Comparison of ENCODE assay signal across 1 cellular context in the genomic region with DNA sequence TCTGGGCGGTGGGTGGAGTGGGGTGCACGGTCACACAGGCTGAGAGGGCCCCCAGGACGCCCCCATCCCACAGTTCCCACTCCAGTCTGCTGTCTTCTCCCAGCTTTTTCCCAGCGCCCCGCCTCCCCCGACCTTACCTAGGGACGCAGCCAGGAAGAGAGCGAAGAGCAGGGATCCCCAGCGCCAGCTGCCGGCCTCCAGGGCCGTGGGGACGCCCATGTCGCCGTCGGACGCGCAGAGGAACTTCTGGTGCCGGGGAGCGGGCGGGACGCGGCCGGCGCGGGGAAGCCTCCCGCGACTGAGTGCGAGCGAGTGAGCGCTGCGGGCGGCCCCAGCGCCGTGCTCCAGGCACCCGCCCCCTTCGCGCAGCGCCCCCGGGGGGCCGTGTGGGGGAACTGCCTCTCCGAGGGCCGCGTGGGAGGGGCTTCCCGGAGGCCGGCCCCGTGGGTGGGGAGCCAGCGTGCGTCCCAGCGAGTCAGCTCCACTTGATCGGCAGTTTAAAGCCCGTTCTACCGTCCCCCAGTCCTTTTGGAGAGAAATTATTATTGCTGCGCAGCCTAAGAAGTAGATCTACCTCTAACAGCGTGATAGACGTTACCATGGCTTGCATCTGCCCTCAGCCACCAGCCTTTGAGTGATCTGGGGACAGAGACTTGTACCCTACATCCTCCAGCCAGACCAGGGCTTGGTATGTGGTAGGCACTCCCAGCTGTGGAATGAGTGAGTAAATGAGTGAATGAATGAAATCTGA.
TF ChIP-seq lines count a peak whose summit lies in the region.

A gene (minus strand): TSS at position 300 of the 751 bp plus-strand sequence. CDS start 81 bp downstream, at position 219.

TF ChIP-seq in HepG2, 621 proteins besides CTCF, POLR2A, EP300 and RAD21 (continued from another document and continues in another):
- TF ChIP-seq, protein P1, sequence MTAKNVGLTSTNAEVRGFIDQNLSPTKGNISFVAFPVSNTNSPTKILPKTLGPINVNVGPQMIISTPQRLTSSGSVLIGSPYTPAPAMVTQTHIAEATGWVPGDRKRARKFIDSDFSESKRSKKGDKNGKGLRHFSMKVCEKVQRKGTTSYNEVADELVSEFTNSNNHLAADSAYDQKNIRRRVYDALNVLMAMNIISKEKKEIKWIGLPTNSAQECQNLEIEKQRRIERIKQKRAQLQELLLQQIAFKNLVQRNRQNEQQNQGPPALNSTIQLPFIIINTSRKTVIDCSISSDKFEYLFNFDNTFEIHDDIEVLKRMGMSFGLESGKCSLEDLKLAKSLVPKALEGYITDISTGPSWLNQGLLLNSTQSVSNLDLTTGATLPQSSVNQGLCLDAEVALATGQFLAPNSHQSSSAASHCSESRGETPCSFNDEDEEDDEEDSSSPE (CRISPR knock-in tag; IDR thresholded peaks at IDR 0.05): no peak
- TF ChIP-seq RNF2 (conservative IDR thresholded peaks at IDR 0.05; ENCODE audit: low read depth) (no peak), SATB2 (CRISPR knock-in tag; IDR thresholded peaks at IDR 0.05) (no peak), NCOA1 (CRISPR knock-in tag; IDR thresholded peaks at IDR 0.05) (no peak), KLF15 (CRISPR knock-in tag; IDR thresholded peaks at IDR 0.05; ENCODE audit: borderline replicate concordance) (no peak), PITX1 (CRISPR knock-in tag; IDR thresholded peaks at IDR 0.05) (no peak), FOXM1 (CRISPR knock-in tag; IDR thresholded peaks at IDR 0.05) (no peak), RBFOX2 (IDR thresholded peaks at IDR 0.05; ENCODE audit: low read depth, low read length) (no peak), ZC3H13 (CRISPR knock-in tag; IDR thresholded peaks at IDR 0.05) (no peak), ZSCAN22 (CRISPR knock-in tag; IDR thresholded peaks at IDR 0.05) (0 out of 2 replicates have a peak, but pooled peaks have one; percentile 16), NONO (IDR thresholded peaks at IDR 0.05) (no peak), NONO (CRISPR knock-in tag; conservative IDR thresholded peaks at IDR 0.05) (0 out of 2 replicates have a peak, but pooled peaks have one; percentile 27), HMG20A (CRISPR knock-in tag; IDR thresholded peaks at IDR 0.05; ENCODE audit: borderline replicate concordance) (no peak), ZSCAN31 (CRISPR knock-in tag; IDR thresholded peaks at IDR 0.05; ENCODE audit: low read depth) (peak; percentile 38; the same call in 1 of the 2 replicates), ZBTB7A (CRISPR knock-in tag; IDR thresholded peaks at IDR 0.05) (no peak), MAZ (IDR thresholded peaks at IDR 0.05; ENCODE audit: borderline replicate concordance, low read depth, low read length) (peak; percentile 88; the same call in 1 of the 2 replicates), MAZ (CRISPR knock-in tag; IDR thresholded peaks at IDR 0.05; ENCODE audit: low read depth) (peak; percentile 89), ZNF746 (CRISPR knock-in tag; IDR thresholded peaks at IDR 0.05) (no peak), STAT5B (CRISPR knock-in tag; IDR thresholded peaks at IDR 0.05) (no peak), RELA (CRISPR knock-in tag; IDR thresholded peaks at IDR 0.05) (no peak), TBL1XR1 (IDR thresholded peaks at IDR 0.05; ENCODE audit: borderline replicate concordance, low read length, partially characterized antibody) (no peak), SRSF9 (IDR thresholded peaks at IDR 0.05; ENCODE audit: borderline replicate concordance, insufficient read depth, low read depth, low read length, poor library complexity, severe bottlenecking) (no peak), KLF6 (CRISPR knock-in tag; IDR thresholded peaks at IDR 0.05) (no peak), ZNF75D (CRISPR knock-in tag; IDR thresholded peaks at IDR 0.05; ENCODE audit: borderline replicate concordance) (no peak), KLF11 (CRISPR knock-in tag; IDR thresholded peaks at IDR 0.05) (no peak)
- TF ChIP-seq, protein P2, sequence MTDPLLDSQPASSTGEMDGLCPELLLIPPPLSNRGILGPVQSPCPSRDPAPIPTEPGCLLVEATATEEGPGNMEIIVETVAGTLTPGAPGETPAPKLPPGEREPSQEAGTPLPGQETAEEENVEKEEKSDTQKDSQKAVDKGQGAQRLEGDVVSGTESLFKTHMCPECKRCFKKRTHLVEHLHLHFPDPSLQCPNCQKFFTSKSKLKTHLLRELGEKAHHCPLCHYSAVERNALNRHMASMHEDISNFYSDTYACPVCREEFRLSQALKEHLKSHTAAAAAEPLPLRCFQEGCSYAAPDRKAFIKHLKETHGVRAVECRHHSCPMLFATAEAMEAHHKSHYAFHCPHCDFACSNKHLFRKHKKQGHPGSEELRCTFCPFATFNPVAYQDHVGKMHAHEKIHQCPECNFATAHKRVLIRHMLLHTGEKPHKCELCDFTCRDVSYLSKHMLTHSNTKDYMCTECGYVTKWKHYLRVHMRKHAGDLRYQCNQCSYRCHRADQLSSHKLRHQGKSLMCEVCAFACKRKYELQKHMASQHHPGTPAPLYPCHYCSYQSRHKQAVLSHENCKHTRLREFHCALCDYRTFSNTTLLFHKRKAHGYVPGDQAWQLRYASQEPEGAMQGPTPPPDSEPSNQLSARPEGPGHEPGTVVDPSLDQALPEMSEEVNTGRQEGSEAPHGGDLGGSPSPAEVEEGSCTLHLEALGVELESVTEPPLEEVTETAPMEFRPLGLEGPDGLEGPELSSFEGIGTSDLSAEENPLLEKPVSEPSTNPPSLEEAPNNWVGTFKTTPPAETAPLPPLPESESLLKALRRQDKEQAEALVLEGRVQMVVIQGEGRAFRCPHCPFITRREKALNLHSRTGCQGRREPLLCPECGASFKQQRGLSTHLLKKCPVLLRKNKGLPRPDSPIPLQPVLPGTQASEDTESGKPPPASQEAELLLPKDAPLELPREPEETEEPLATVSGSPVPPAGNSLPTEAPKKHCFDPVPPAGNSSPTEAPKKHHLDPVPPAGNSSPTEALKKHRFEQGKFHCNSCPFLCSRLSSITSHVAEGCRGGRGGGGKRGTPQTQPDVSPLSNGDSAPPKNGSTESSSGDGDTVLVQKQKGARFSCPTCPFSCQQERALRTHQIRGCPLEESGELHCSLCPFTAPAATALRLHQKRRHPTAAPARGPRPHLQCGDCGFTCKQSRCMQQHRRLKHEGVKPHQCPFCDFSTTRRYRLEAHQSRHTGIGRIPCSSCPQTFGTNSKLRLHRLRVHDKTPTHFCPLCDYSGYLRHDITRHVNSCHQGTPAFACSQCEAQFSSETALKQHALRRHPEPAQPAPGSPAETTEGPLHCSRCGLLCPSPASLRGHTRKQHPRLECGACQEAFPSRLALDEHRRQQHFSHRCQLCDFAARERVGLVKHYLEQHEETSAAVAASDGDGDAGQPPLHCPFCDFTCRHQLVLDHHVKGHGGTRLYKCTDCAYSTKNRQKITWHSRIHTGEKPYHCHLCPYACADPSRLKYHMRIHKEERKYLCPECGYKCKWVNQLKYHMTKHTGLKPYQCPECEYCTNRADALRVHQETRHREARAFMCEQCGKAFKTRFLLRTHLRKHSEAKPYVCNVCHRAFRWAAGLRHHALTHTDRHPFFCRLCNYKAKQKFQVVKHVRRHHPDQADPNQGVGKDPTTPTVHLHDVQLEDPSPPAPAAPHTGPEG (CRISPR knock-in tag; IDR thresholded peaks at IDR 0.05): no peak
- TF ChIP-seq, protein P3, sequence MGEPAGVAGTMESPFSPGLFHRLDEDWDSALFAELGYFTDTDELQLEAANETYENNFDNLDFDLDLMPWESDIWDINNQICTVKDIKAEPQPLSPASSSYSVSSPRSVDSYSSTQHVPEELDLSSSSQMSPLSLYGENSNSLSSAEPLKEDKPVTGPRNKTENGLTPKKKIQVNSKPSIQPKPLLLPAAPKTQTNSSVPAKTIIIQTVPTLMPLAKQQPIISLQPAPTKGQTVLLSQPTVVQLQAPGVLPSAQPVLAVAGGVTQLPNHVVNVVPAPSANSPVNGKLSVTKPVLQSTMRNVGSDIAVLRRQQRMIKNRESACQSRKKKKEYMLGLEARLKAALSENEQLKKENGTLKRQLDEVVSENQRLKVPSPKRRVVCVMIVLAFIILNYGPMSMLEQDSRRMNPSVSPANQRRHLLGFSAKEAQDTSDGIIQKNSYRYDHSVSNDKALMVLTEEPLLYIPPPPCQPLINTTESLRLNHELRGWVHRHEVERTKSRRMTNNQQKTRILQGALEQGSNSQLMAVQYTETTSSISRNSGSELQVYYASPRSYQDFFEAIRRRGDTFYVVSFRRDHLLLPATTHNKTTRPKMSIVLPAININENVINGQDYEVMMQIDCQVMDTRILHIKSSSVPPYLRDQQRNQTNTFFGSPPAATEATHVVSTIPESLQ (CRISPR knock-in tag; conservative IDR thresholded peaks at IDR 0.05): no peak
- TF ChIP-seq, protein P4, sequence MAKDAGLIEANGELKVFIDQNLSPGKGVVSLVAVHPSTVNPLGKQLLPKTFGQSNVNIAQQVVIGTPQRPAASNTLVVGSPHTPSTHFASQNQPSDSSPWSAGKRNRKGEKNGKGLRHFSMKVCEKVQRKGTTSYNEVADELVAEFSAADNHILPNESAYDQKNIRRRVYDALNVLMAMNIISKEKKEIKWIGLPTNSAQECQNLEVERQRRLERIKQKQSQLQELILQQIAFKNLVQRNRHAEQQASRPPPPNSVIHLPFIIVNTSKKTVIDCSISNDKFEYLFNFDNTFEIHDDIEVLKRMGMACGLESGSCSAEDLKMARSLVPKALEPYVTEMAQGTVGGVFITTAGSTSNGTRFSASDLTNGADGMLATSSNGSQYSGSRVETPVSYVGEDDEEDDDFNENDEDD (CRISPR knock-in tag; IDR thresholded peaks at IDR 0.05; ENCODE audit: borderline replicate concordance): no peak
- TF ChIP-seq, protein P5, sequence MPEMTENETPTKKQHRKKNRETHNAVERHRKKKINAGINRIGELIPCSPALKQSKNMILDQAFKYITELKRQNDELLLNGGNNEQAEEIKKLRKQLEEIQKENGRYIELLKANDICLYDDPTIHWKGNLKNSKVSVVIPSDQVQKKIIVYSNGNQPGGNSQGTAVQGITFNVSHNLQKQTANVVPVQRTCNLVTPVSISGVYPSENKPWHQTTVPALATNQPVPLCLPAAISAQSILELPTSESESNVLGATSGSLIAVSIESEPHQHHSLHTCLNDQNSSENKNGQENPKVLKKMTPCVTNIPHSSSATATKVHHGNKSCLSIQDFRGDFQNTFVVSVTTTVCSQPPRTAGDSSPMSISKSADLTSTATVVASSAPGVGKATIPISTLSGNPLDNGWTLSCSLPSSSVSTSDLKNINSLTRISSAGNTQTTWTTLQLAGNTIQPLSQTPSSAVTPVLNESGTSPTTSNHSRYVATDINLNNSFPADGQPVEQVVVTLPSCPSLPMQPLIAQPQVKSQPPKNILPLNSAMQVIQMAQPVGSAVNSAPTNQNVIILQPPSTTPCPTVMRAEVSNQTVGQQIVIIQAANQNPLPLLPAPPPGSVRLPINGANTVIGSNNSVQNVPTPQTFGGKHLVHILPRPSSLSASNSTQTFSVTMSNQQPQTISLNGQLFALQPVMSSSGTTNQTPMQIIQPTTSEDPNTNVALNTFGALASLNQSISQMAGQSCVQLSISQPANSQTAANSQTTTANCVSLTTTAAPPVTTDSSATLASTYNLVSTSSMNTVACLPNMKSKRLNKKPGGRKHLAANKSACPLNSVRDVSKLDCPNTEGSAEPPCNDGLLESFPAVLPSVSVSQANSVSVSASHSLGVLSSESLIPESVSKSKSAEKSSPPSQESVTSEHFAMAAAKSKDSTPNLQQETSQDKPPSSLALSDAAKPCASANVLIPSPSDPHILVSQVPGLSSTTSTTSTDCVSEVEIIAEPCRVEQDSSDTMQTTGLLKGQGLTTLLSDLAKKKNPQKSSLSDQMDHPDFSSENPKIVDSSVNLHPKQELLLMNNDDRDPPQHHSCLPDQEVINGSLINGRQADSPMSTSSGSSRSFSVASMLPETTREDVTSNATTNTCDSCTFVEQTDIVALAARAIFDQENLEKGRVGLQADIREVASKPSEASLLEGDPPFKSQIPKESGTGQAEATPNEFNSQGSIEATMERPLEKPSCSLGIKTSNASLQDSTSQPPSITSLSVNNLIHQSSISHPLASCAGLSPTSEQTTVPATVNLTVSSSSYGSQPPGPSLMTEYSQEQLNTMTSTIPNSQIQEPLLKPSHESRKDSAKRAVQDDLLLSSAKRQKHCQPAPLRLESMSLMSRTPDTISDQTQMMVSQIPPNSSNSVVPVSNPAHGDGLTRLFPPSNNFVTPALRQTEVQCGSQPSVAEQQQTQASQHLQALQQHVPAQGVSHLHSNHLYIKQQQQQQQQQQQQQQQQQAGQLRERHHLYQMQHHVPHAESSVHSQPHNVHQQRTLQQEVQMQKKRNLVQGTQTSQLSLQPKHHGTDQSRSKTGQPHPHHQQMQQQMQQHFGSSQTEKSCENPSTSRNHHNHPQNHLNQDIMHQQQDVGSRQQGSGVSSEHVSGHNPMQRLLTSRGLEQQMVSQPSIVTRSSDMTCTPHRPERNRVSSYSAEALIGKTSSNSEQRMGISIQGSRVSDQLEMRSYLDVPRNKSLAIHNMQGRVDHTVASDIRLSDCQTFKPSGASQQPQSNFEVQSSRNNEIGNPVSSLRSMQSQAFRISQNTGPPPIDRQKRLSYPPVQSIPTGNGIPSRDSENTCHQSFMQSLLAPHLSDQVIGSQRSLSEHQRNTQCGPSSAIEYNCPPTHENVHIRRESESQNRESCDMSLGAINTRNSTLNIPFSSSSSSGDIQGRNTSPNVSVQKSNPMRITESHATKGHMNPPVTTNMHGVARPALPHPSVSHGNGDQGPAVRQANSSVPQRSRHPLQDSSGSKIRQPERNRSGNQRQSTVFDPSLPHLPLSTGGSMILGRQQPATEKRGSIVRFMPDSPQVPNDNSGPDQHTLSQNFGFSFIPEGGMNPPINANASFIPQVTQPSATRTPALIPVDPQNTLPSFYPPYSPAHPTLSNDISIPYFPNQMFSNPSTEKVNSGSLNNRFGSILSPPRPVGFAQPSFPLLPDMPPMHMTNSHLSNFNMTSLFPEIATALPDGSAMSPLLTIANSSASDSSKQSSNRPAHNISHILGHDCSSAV (CRISPR knock-in tag; IDR thresholded peaks at IDR 0.05; ENCODE audit: borderline replicate concordance): no peak
- TF ChIP-seq, protein P6, sequence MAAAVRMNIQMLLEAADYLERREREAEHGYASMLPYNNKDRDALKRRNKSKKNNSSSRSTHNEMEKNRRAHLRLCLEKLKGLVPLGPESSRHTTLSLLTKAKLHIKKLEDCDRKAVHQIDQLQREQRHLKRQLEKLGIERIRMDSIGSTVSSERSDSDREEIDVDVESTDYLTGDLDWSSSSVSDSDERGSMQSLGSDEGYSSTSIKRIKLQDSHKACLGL (CRISPR knock-in tag; IDR thresholded peaks at IDR 0.05): no peak
- TF ChIP-seq, protein P7, sequence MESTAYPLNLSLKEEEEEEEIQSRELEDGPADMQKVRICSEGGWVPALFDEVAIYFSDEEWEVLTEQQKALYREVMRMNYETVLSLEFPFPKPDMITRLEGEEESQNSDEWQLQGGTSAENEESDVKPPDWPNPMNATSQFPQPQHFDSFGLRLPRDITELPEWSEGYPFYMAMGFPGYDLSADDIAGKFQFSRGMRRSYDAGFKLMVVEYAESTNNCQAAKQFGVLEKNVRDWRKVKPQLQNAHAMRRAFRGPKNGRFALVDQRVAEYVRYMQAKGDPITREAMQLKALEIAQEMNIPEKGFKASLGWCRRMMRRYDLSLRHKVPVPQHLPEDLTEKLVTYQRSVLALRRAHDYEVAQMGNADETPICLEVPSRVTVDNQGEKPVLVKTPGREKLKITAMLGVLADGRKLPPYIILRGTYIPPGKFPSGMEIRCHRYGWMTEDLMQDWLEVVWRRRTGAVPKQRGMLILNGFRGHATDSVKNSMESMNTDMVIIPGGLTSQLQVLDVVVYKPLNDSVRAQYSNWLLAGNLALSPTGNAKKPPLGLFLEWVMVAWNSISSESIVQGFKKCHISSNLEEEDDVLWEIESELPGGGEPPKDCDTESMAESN (CRISPR knock-in tag; conservative IDR thresholded peaks at IDR 0.05): peak; percentile 52; the same call in 1 of the 2 replicates
